In the genomic region with DNA sequence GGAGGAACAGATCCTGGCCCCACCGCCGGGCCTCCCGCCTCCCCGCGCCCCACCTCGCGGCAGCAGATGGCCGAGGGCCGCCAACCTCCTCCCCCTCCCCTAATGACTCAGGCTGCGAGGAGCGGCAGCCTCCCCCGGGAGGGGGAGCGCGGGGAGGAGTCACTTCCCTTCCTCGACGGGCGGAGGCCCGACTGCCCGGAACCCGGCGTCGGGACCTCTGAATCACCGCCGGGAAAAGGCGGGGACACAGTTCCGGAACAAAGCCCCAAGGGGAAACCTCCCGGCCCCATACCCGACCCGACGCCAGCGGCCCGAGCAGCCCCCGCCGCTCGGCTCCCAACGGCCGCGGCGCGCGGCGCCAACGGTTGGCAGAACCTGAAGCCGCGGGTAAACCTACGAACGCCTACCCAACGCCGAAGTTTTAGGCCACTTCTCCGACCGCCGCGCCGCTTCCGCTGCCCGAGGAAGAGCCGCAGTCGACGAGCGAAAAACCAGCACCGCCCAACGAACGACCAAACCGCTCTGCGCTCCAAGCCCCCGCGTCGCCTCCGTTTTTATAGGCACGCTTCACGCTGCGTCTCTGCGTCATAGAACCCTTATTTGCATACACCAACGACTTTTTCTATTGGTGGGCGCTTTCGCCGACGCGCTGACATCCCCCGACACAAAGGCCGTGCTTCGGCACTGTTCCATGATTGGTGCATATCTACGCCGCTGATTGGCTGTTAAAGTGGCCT, we compare ENCODE assay signal across 1 cellular context.
TF ChIP-seq lines count a peak whose summit lies in the region.

No MANE protein-coding gene starts in this region.

TF ChIP-seq in HepG2, 621 proteins besides CTCF, POLR2A, EP300 and RAD21 (continued from another document and continues in another):
- TF ChIP-seq ZNF639 (CRISPR knock-in tag; conservative IDR thresholded peaks at IDR 0.05) (no peak; the same call in 1 of the 2 replicates), NFRKB (IDR thresholded peaks at IDR 0.05) (no peak), THAP11 (CRISPR knock-in tag; IDR thresholded peaks at IDR 0.05) (peak; percentile 94), SOX6 (IDR thresholded peaks at IDR 0.05) (no peak), SOX6 (CRISPR knock-in tag; IDR thresholded peaks at IDR 0.05) (peak; percentile 79), CCDC6 (CRISPR knock-in tag; IDR thresholded peaks at IDR 0.05) (peak; percentile 67; the same call in 1 of the 2 replicates), HDAC2 (CRISPR knock-in tag; IDR thresholded peaks at IDR 0.05) (peak; percentile 79), ZFP36L1 (CRISPR knock-in tag; IDR thresholded peaks at IDR 0.05) (peak; percentile 53; the same call in 1 of the 2 replicates), ZNF879 (CRISPR knock-in tag; IDR thresholded peaks at IDR 0.05) (peak; percentile 92), SALL2 (CRISPR knock-in tag; IDR thresholded peaks at IDR 0.05) (peak; percentile 98), SMAD9 (CRISPR knock-in tag; IDR thresholded peaks at IDR 0.05) (0 out of 2 replicates have a peak, but pooled peaks have one; percentile 51), ZNF891 (CRISPR knock-in tag; IDR thresholded peaks at IDR 0.05) (peak; percentile 72; the same call in 1 of the 2 replicates), ZNF652 (CRISPR knock-in tag; IDR thresholded peaks at IDR 0.05; ENCODE audit: borderline replicate concordance, low read depth) (no peak), ELF1 (CRISPR knock-in tag; IDR thresholded peaks at IDR 0.05) (peak; percentile 71), SAP130 (CRISPR knock-in tag; IDR thresholded peaks at IDR 0.05; ENCODE audit: low read depth) (peak; percentile 95), NR2F6 (IDR thresholded peaks at IDR 0.05) (no peak), NR2F6 (CRISPR knock-in tag; IDR thresholded peaks at IDR 0.05) (0 out of 2 replicates have a peak, but pooled peaks have one; percentile 34), ARID4A (CRISPR knock-in tag; IDR thresholded peaks at IDR 0.05; ENCODE audit: borderline replicate concordance) (peak; percentile 95; the same call in 1 of the 2 replicates), GTF2F1 (IDR thresholded peaks at IDR 0.05; ENCODE audit: low read length) (peak; percentile 99), ZNF780A (CRISPR knock-in tag; IDR thresholded peaks at IDR 0.05) (peak; percentile 86; the same call in 1 of the 2 replicates), GATAD2A (CRISPR knock-in tag; IDR thresholded peaks at IDR 0.05) (peak; percentile 39; the same call in 1 of the 2 replicates), RCOR2 (CRISPR knock-in tag; IDR thresholded peaks at IDR 0.05) (no peak), HNF4A (CRISPR knock-in tag; IDR thresholded peaks at IDR 0.05) (no peak), BHLHE40 (IDR thresholded peaks at IDR 0.05; ENCODE audit: low read length) (peak; percentile 47), NFE2L1 (CRISPR knock-in tag; IDR thresholded peaks at IDR 0.05; ENCODE audit: borderline replicate concordance) (peak; percentile 75; the same call in 1 of the 2 replicates), SATB2 (CRISPR knock-in tag; IDR thresholded peaks at IDR 0.05) (peak; percentile 88), RARG (CRISPR knock-in tag; IDR thresholded peaks at IDR 0.05; ENCODE audit: low read depth) (0 out of 2 replicates have a peak, but pooled peaks have one; percentile 79), ZNF414 (CRISPR knock-in tag; IDR thresholded peaks at IDR 0.05) (no peak), SMARCC2 (IDR thresholded peaks at IDR 0.05) (no peak), AGO1 (IDR thresholded peaks at IDR 0.05; ENCODE audit: low read depth, low read length, poor library complexity, severe bottlenecking) (peak; percentile 79), NCOR1 (IDR thresholded peaks at IDR 0.05; ENCODE audit: borderline replicate concordance, low read length) (peak; percentile 59; the same call in 1 of the 2 replicates), ZNF276 (CRISPR knock-in tag; IDR thresholded peaks at IDR 0.05; ENCODE audit: low read depth) (peak; percentile 52; the same call in 1 of the 2 replicates), RFX1 (IDR thresholded peaks at IDR 0.05) (no peak), TAF1 (CRISPR knock-in tag; IDR thresholded peaks at IDR 0.05) (peak; percentile 99), CAMTA2 (CRISPR knock-in tag; IDR thresholded peaks at IDR 0.05; ENCODE audit: borderline replicate concordance) (peak; percentile 82; the same call in 1 of the 2 replicates), RXRA (CRISPR knock-in tag; IDR thresholded peaks at IDR 0.05) (peak; percentile 79), CREB1 (IDR thresholded peaks at IDR 0.05) (peak; percentile 97), CREB1 (CRISPR knock-in tag; IDR thresholded peaks at IDR 0.05) (peak; percentile 98), TAF15 (IDR thresholded peaks at IDR 0.05; ENCODE audit: low read depth, low read length, poor library complexity, severe bottlenecking) (peak; percentile 99), ASH2L (IDR thresholded peaks at IDR 0.05; ENCODE audit: insufficient read length, low read depth, low read length) (peak; percentile 96), TIGD3 (CRISPR knock-in tag; IDR thresholded peaks at IDR 0.05; ENCODE audit: borderline replicate concordance) (no peak), FOXC1 (CRISPR knock-in tag; IDR thresholded peaks at IDR 0.05; ENCODE audit: borderline replicate concordance) (peak; percentile 95), NFIC (IDR thresholded peaks at IDR 0.05; ENCODE audit: low read length) (peak; percentile 44; the same call in 1 of the 2 replicates), NKX3-1 (CRISPR knock-in tag; IDR thresholded peaks at IDR 0.05) (peak; percentile 85), NCOA2 (CRISPR knock-in tag; IDR thresholded peaks at IDR 0.05) (peak; percentile 72), HNRNPH1 (optimal IDR thresholded peaks at IDR 0.05; ENCODE audit: low read depth, low read length) (no peak)
- TF ChIP-seq, protein P1, sequence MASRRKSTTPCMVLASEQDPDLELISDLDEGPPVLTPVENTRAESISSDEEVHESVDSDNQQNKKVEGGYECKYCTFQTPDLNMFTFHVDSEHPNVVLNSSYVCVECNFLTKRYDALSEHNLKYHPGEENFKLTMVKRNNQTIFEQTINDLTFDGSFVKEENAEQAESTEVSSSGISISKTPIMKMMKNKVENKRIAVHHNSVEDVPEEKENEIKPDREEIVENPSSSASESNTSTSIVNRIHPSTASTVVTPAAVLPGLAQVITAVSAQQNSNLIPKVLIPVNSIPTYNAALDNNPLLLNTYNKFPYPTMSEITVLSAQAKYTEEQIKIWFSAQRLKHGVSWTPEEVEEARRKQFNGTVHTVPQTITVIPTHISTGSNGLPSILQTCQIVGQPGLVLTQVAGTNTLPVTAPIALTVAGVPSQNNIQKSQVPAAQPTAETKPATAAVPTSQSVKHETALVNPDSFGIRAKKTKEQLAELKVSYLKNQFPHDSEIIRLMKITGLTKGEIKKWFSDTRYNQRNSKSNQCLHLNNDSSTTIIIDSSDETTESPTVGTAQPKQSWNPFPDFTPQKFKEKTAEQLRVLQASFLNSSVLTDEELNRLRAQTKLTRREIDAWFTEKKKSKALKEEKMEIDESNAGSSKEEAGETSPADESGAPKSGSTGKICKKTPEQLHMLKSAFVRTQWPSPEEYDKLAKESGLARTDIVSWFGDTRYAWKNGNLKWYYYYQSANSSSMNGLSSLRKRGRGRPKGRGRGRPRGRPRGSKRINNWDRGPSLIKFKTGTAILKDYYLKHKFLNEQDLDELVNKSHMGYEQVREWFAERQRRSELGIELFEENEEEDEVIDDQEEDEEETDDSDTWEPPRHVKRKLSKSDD (CRISPR knock-in tag; IDR thresholded peaks at IDR 0.05; ENCODE audit: low read depth), result peak; percentile 61; the same call in 1 of the 2 replicates
- TF ChIP-seq, protein P2, sequence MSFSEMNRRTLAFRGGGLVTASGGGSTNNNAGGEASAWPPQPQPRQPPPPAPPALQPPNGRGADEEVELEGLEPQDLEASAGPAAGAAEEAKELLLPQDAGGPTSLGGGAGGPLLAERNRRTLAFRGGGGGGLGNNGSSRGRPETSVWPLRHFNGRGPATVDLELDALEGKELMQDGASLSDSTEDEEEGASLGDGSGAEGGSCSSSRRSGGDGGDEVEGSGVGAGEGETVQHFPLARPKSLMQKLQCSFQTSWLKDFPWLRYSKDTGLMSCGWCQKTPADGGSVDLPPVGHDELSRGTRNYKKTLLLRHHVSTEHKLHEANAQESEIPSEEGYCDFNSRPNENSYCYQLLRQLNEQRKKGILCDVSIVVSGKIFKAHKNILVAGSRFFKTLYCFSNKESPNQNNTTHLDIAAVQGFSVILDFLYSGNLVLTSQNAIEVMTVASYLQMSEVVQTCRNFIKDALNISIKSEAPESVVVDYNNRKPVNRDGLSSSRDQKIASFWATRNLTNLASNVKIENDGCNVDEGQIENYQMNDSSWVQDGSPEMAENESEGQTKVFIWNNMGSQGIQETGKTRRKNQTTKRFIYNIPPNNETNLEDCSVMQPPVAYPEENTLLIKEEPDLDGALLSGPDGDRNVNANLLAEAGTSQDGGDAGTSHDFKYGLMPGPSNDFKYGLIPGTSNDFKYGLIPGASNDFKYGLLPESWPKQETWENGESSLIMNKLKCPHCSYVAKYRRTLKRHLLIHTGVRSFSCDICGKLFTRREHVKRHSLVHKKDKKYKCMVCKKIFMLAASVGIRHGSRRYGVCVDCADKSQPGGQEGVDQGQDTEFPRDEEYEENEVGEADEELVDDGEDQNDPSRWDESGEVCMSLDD (CRISPR knock-in tag; IDR thresholded peaks at IDR 0.05; ENCODE audit: borderline replicate concordance), result peak; percentile 69; the same call in 1 of the 2 replicates
- TF ChIP-seq, protein P3, sequence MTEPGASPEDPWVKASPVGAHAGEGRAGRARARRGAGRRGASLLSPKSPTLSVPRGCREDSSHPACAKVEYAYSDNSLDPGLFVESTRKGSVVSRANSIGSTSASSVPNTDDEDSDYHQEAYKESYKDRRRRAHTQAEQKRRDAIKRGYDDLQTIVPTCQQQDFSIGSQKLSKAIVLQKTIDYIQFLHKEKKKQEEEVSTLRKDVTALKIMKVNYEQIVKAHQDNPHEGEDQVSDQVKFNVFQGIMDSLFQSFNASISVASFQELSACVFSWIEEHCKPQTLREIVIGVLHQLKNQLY (CRISPR knock-in tag; IDR thresholded peaks at IDR 0.05), result peak; percentile 61
